ENCODE assay signal across 1 cellular context in the genomic region with DNA sequence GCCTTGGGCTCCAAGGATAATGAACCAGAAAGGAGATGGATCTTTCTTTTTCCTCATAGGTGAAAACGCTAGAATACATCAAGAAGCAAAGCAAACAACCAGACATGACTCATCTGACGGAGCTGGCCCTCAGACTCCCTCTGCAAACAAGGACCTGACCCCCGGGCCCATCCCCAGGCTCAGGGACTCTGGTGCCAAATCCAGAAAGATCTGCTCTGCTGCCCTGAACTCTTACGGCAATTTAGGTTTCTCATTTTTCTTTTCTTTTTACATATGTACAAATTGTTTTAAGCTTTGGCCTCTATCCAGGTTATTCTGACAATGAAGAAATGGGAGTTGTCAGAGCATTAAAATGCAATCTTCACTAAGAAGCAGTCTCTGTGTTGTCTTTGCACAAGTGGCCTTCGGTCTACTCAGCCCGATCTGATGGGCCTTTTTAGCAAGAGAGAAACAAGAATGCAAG.
A peak's percentile ranks its signal among the peaks of the same experiment; 100 is the strongest.
TF ChIP-seq lines count a peak whose summit lies in the region.

No MANE protein-coding gene starts in this region.

TF ChIP-seq in HepG2, 621 proteins besides CTCF, POLR2A, EP300 and RAD21 (continued from another document and continues in another):
- TF ChIP-seq, protein P1, sequence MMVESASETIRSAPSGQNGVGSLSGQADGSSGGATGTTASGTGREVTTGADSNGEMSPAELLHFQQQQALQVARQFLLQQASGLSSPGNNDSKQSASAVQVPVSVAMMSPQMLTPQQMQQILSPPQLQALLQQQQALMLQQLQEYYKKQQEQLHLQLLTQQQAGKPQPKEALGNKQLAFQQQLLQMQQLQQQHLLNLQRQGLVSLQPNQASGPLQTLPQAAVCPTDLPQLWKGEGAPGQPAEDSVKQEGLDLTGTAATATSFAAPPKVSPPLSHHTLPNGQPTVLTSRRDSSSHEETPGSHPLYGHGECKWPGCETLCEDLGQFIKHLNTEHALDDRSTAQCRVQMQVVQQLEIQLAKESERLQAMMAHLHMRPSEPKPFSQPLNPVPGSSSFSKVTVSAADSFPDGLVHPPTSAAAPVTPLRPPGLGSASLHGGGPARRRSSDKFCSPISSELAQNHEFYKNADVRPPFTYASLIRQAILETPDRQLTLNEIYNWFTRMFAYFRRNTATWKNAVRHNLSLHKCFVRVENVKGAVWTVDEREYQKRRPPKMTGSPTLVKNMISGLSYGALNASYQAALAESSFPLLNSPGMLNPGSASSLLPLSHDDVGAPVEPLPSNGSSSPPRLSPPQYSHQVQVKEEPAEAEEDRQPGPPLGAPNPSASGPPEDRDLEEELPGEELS (CRISPR knock-in tag; IDR thresholded peaks at IDR 0.05) = 0 out of 2 replicates have a peak, but pooled peaks have one; percentile 18
- TF ChIP-seq MLLT10 (CRISPR knock-in tag; IDR thresholded peaks at IDR 0.05) (no peak), ZNF557 (CRISPR knock-in tag; IDR thresholded peaks at IDR 0.05) (no peak), ZNF570 (CRISPR knock-in tag; IDR thresholded peaks at IDR 0.05; ENCODE audit: borderline replicate concordance) (no peak), MBNL3 (CRISPR knock-in tag; conservative IDR thresholded peaks at IDR 0.05) (no peak), AHR (CRISPR knock-in tag; IDR thresholded peaks at IDR 0.05) (no peak), HINFP (CRISPR knock-in tag; IDR thresholded peaks at IDR 0.05; ENCODE audit: low read depth) (no peak), SMC3 (IDR thresholded peaks at IDR 0.05; ENCODE audit: low read length) (0 out of 2 replicates have a peak, but pooled peaks have one; percentile 3), MYC (CRISPR knock-in tag; IDR thresholded peaks at IDR 0.05; ENCODE audit: borderline replicate concordance) (no peak), ARID2 (CRISPR knock-in tag; IDR thresholded peaks at IDR 0.05; ENCODE audit: borderline replicate concordance) (no peak), ZNF513 (CRISPR knock-in tag; conservative IDR thresholded peaks at IDR 0.05) (no peak), KDM1A (CRISPR knock-in tag; IDR thresholded peaks at IDR 0.05) (no peak; the same call in 1 of the 2 replicates), MED1 (CRISPR knock-in tag; IDR thresholded peaks at IDR 0.05) (peak; percentile 40; the same call in 1 of the 2 replicates), ZNF709 (CRISPR knock-in tag; IDR thresholded peaks at IDR 0.05) (no peak), ZNF136 (CRISPR knock-in tag; IDR thresholded peaks at IDR 0.05; ENCODE audit: low read depth) (0 out of 2 replicates have a peak, but pooled peaks have one; percentile 44), ZMYM3 (CRISPR knock-in tag; IDR thresholded peaks at IDR 0.05) (no peak), FOXK1 (CRISPR knock-in tag; IDR thresholded peaks at IDR 0.05; ENCODE audit: borderline replicate concordance, low read depth) (0 out of 2 replicates have a peak, but pooled peaks have one; percentile 11), ZNF792 (CRISPR knock-in tag; IDR thresholded peaks at IDR 0.05) (0 out of 2 replicates have a peak, but pooled peaks have one; percentile 50), WIZ (CRISPR knock-in tag; IDR thresholded peaks at IDR 0.05) (no peak), ZSCAN9 (CRISPR knock-in tag; IDR thresholded peaks at IDR 0.05; ENCODE audit: borderline replicate concordance) (0 out of 2 replicates have a peak, but pooled peaks have one; percentile 37), ZFP62 (CRISPR knock-in tag; IDR thresholded peaks at IDR 0.05) (no peak), NAIF1 (CRISPR knock-in tag; IDR thresholded peaks at IDR 0.05; ENCODE audit: borderline replicate concordance) (no peak), SRF (IDR thresholded peaks at IDR 0.05; ENCODE audit: low read depth, low read length) (no peak), ARID4A (CRISPR knock-in tag; IDR thresholded peaks at IDR 0.05; ENCODE audit: borderline replicate concordance) (peak; percentile 21; the same call in 1 of the 2 replicates), ARNT (IDR thresholded peaks at IDR 0.05) (no peak), HCFC1 (IDR thresholded peaks at IDR 0.05; ENCODE audit: low read depth, low read length) (no peak), PHF8 (CRISPR knock-in tag; IDR thresholded peaks at IDR 0.05) (no peak), ZNF674 (CRISPR knock-in tag; IDR thresholded peaks at IDR 0.05; ENCODE audit: low read depth) (no peak), ZNF329 (CRISPR knock-in tag; IDR thresholded peaks at IDR 0.05; ENCODE audit: low read depth) (no peak), KDM5A (IDR thresholded peaks at IDR 0.05; ENCODE audit: borderline replicate concordance, low read length) (no peak), GZF1 (CRISPR knock-in tag; IDR thresholded peaks at IDR 0.05) (no peak), IKZF4 (CRISPR knock-in tag; IDR thresholded peaks at IDR 0.05; ENCODE audit: borderline replicate concordance, low read depth, not compliant biosample characterization) (no peak), ZSCAN25 (CRISPR knock-in tag; IDR thresholded peaks at IDR 0.05) (no peak), KMT2B (CRISPR knock-in tag; IDR thresholded peaks at IDR 0.05) (peak; percentile 26; the same call in 1 of the 2 replicates), ZNF598 (CRISPR knock-in tag; IDR thresholded peaks at IDR 0.05; ENCODE audit: borderline replicate concordance) (no peak), PBX3 (CRISPR knock-in tag; IDR thresholded peaks at IDR 0.05; ENCODE audit: borderline replicate concordance) (0 out of 2 replicates have a peak, but pooled peaks have one; percentile 62), ATRX (CRISPR knock-in tag; IDR thresholded peaks at IDR 0.05; ENCODE audit: borderline replicate concordance) (no peak), POLR2G (IDR thresholded peaks at IDR 0.05; ENCODE audit: low read depth, low read length) (peak; percentile 30; the same call in 1 of the 2 replicates), GFI1 (CRISPR knock-in tag; IDR thresholded peaks at IDR 0.05; ENCODE audit: borderline replicate concordance) (peak; percentile 50; the same call in 1 of the 2 replicates)
- TF ChIP-seq, protein P2, sequence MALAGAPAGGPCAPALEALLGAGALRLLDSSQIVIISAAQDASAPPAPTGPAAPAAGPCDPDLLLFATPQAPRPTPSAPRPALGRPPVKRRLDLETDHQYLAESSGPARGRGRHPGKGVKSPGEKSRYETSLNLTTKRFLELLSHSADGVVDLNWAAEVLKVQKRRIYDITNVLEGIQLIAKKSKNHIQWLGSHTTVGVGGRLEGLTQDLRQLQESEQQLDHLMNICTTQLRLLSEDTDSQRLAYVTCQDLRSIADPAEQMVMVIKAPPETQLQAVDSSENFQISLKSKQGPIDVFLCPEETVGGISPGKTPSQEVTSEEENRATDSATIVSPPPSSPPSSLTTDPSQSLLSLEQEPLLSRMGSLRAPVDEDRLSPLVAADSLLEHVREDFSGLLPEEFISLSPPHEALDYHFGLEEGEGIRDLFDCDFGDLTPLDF (CRISPR knock-in tag; IDR thresholded peaks at IDR 0.05) = peak; percentile 27; the same call in 1 of the 2 replicates
- TF ChIP-seq, protein P3, sequence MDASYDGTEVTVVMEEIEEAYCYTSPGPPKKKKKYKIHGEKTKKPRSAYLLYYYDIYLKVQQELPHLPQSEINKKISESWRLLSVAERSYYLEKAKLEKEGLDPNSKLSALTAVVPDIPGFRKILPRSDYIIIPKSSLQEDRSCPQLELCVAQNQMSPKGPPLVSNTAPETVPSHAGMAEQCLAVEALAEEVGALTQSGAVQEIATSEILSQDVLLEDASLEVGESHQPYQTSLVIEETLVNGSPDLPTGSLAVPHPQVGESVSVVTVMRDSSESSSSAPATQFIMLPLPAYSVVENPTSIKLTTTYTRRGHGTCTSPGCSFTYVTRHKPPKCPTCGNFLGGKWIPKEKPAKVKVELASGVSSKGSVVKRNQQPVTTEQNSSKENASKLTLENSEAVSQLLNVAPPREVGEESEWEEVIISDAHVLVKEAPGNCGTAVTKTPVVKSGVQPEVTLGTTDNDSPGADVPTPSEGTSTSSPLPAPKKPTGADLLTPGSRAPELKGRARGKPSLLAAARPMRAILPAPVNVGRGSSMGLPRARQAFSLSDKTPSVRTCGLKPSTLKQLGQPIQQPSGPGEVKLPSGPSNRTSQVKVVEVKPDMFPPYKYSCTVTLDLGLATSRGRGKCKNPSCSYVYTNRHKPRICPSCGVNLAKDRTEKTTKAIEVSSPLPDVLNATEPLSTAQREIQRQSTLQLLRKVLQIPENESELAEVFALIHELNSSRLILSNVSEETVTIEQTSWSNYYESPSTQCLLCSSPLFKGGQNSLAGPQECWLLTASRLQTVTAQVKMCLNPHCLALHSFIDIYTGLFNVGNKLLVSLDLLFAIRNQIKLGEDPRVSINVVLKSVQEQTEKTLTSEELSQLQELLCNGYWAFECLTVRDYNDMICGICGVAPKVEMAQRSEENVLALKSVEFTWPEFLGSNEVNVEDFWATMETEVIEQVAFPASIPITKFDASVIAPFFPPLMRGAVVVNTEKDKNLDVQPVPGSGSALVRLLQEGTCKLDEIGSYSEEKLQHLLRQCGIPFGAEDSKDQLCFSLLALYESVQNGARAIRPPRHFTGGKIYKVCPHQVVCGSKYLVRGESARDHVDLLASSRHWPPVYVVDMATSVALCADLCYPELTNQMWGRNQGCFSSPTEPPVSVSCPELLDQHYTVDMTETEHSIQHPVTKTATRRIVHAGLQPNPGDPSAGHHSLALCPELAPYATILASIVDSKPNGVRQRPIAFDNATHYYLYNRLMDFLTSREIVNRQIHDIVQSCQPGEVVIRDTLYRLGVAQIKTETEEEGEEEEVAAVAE (CRISPR knock-in tag; IDR thresholded peaks at IDR 0.05; ENCODE audit: borderline replicate concordance) = 0 out of 2 replicates have a peak, but pooled peaks have one; percentile 38
- TF ChIP-seq, protein P4, sequence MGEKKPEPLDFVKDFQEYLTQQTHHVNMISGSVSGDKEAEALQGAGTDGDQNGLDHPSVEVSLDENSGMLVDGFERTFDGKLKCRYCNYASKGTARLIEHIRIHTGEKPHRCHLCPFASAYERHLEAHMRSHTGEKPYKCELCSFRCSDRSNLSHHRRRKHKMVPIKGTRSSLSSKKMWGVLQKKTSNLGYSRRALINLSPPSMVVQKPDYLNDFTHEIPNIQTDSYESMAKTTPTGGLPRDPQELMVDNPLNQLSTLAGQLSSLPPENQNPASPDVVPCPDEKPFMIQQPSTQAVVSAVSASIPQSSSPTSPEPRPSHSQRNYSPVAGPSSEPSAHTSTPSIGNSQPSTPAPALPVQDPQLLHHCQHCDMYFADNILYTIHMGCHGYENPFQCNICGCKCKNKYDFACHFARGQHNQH (CRISPR knock-in tag; IDR thresholded peaks at IDR 0.05) = peak; percentile 77; the same call in 1 of the 2 replicates
- TF ChIP-seq, protein P5, sequence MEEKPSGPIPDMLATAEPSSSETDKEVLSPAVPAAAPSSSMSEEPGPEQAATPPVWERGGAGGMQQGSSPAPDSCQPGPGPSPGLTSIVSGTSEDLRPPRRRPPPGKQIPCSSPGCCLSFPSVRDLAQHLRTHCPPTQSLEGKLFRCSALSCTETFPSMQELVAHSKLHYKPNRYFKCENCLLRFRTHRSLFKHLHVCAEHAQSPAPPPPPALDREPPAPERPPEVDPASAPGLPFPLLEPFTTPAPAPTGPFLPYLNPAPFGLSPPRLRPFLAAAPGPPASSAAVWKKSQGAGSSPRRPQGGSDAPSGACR (CRISPR knock-in tag; IDR thresholded peaks at IDR 0.05) = 0 out of 2 replicates have a peak, but pooled peaks have one; percentile 61
